In genomic region chr15:45449387-45449786, GRCh38 we compare ENCODE assay signal across 25 cellular contexts.
DNase-seq lines count a peak whose midpoint lies in the region; ATAC-seq and TF ChIP-seq lines count a peak whose summit lies in the region.
"Had no signal": no experiment of that assay in that cellular context is flagged by ENCODE, and none has a peak within 500 bp of the region (broad histone marks: within the 10 kb centered on the region; RNA-seq: fewer than 3 reads in every experiment).

No MANE protein-coding gene starts in this region.

- peaks cover 6% of the 10 kb centered on the region for H3K9me3 ChIP-seq in Caco-2
- H3K9me3 ChIP-seq in right lobe of liver, result no peaks in the 10 kb centered on the region
- H3K9me3 ChIP-seq in spleen, result no peaks in the 10 kb centered on the region
- H3K9me3 ChIP-seq: esophagus muscularis mucosa, HAP-1, heart left ventricle, SJSA1, uterus had no signal

- H3K36me3 Mint-ChIP-seq in Caco-2 (ENCODE audit: insufficient read depth, unreplicated experiment), result peaks cover 5% of the 10 kb centered on the region

- H3K9me3 Mint-ChIP-seq in Caco-2 (ENCODE audit: unreplicated experiment), result no peaks in the 10 kb centered on the region
- H3K9me3 Mint-ChIP-seq: nephron had no signal

- CTCF ChIA-PET in Caco-2 (lab: Charles Lee), result interaction anchor here (1.8 kb wide), 1 partner anchor 10 kb away, joined by 5 read pairs; no protein-coding TSS in a partner anchor

- H3K36me3 ChIP-seq in Caco-2 (ENCODE audit: control insufficient read depth, insufficient read depth, low read length), result no peaks in the 10 kb centered on the region
- no peaks in the 10 kb centered on the region for H3K36me3 ChIP-seq in right lobe of liver
- H3K36me3 ChIP-seq in spleen, result no peaks in the 10 kb centered on the region
- H3K36me3 ChIP-seq: esophagus muscularis mucosa, HAP-1, heart left ventricle, SJSA1, uterus had no signal

- H3K27me3 ChIP-seq in Caco-2 (replicated peaks; ENCODE audit: control insufficient read depth, insufficient read depth, low read length), result no peaks in the 10 kb centered on the region
- H3K27me3 ChIP-seq in right lobe of liver, result no peaks in the 10 kb centered on the region
- H3K27me3 ChIP-seq in spleen (replicated peaks in 1 of 7), result no peaks in the 10 kb centered on the region
- H3K27me3 ChIP-seq: esophagus muscularis mucosa, SJSA1, uterus had no signal

- TF ChIP-seq POLR2A in right lobe of liver (IDR thresholded peaks at IDR 0.05) (no peak), spleen (IDR thresholded peaks at IDR 0.05) (no peak)

- peak overlapping the region; percentile 66 for H3K4me3 Mint-ChIP-seq in Caco-2 (ENCODE audit: unreplicated experiment)
- H3K4me3 Mint-ChIP-seq: activated CD4-positive, alpha-beta T cell treated with anti-CD3 and anti-CD28 coated beads, Interleukin-2, amount 10 ng/mL, durations not matched to agents 7 days and 5 days; activated T-cell treated with anti-CD3 and anti-CD28 coated beads, Interleukin-2, amount 50 U/mL, for 24 hours; endodermal cell; nephron; WTC11 had no signal

- POLR2A ChIA-PET in Caco-2 (lab: Charles Lee), result no interaction called here

- no peak for TF ChIP-seq CTCF in Caco-2 (IDR thresholded peaks at IDR 0.05; ENCODE audit: insufficient read depth in 1 of 2, low read depth in 1 of 2, low read length in 1 of 2, severe bottlenecking in 1 of 2, unreplicated experiment in 1 of 2)
- TF ChIP-seq CTCF in VCaP (conservative IDR thresholded peaks at IDR 0.05), result no peak
- TF ChIP-seq CTCF in right lobe of liver (IDR thresholded peaks at IDR 0.05), result no peak
- no peak for TF ChIP-seq CTCF in spleen (IDR thresholded peaks at IDR 0.05 in 8 of 11, conservative IDR thresholded peaks at IDR 0.05 in 3 of 11)

- ATAC-seq in right lobe of liver, result peak in 3 of 4 donors; percentile 10 to 43 (median 16)
- ATAC-seq in GM19328 (IDR thresholded peaks at IDR 0.05; ENCODE audit: unreplicated experiment), result no peak
- no peak for ATAC-seq in GM21737 (IDR thresholded peaks at IDR 0.05; ENCODE audit: unreplicated experiment)
- ATAC-seq: heart left ventricle had no signal

- H3K4me3 ChIP-seq in Caco-2 (ENCODE audit: low read depth, low read length) (no peak overlapping the region; the same call in 1 of the 2 replicates), right lobe of liver (no peak overlapping the region), spleen (no peak overlapping the region)
- H3K4me3 ChIP-seq: esophagus muscularis mucosa, HAP-1, heart left ventricle, SJSA1, uterus had no signal

- H3K27ac Mint-ChIP-seq in Caco-2 (ENCODE audit: unreplicated experiment), result peak overlapping the region; percentile 90
- H3K27ac Mint-ChIP-seq: activated CD4-positive, alpha-beta T cell treated with anti-CD3 and anti-CD28 coated beads, Interleukin-2, amount 10 ng/mL, durations not matched to agents 7 days and 5 days; activated T-cell treated with anti-CD3 and anti-CD28 coated beads, Interleukin-2, amount 50 U/mL, for 24 hours; endodermal cell; nephron; WTC11 had no signal

- 29% methylated on average over 4 of the region's 4 CpGs for WGBS in right lobe of liver (ENCODE audit: insufficient coverage, low coverage, low lambda C conversion rate, missing lambda C conversion rate)
- WGBS in spleen, 5 donors, result 80 to 88% (median 83%) methylated on average over 4 of the region's 4 CpGs

- H3K4me1 ChIP-seq in Caco-2, result peaks cover 32% of the 10 kb centered on the region
- peaks cover 0 to 23% (median 0%) of the 10 kb centered on the region in 4 donors for H3K4me1 ChIP-seq in right lobe of liver
- H3K4me1 ChIP-seq in spleen, result peaks cover 0 to 21% (median 6%) of the 10 kb centered on the region in 6 donors
- H3K4me1 ChIP-seq: foreskin keratinocyte, HAP-1, uterus had no signal

- DNase-seq in Caco-2, result no peak
- no peak for DNase-seq in right lobe of liver
- peak; percentile 14 for DNase-seq in spleen
- no peak for DNase-seq in NCI-H2171 treated with DMSO at 0.1 percent for 48 hours (lab: John Stamatoyannopoulos, UW)
- DNase-seq in COLO829 (ENCODE audit: low spot score), result no peak
- DNase-seq: activated CD4-positive, alpha-beta T cell treated with anti-CD3 and anti-CD28 coated beads, Interleukin-2, amount 10 ng/mL, durations not matched to agents 7 days and 5 days; activated gamma-delta T cell; activated T-cell treated with anti-CD3 and anti-CD28 coated beads, Interleukin-2, amount 50 U/mL, for 24 hours; endodermal cell; heart left ventricle; NCI-H1417 treated with DMSO at 0.1 percent for 48 hours; NCI-H2081 treated with DMSO at 0.1 percent for 48 hours; NCI-H226; NCI-H69; stimulated activated naive CD4-positive, alpha-beta T cell; uterus had no signal

- peak overlapping the region; percentile 77 for H3K27ac ChIP-seq in VCaP
- H3K27ac ChIP-seq in right lobe of liver, result no peak overlapping the region
- H3K27ac ChIP-seq in spleen, result no peak overlapping the region
- H3K27ac ChIP-seq: esophagus muscularis mucosa, heart left ventricle, uterus had no signal

- intact Hi-C loops in Caco-2 (cut with micrococcal nuclease; ENCODE audit: unreplicated experiment) (loop anchor here (2.0 kb wide), 1 partner anchor 283 kb away; no protein-coding TSS in a partner anchor), right lobe of liver (cut with DNase I) (no loop called here), spleen (cut with DNase I; ENCODE audit: low total_unique reads) (no loop called here)

- peaks cover 31% of the 10 kb centered on the region for H3K4me1 Mint-ChIP-seq in Caco-2 (ENCODE audit: low read depth, unreplicated experiment)
- H3K4me1 Mint-ChIP-seq: nephron had no signal

- no peaks in the 10 kb centered on the region for H3K27me3 Mint-ChIP-seq in Caco-2 (ENCODE audit: insufficient read depth, unreplicated experiment)
- H3K27me3 Mint-ChIP-seq: activated T-cell treated with anti-CD3 and anti-CD28 coated beads, Interleukin-2, amount 50 U/mL, for 24 hours had no signal

- BruUV-seq in Caco-2 (replicated peaks; lab: Mats Ljungman, UMichigan), result no TSS peak

Comparison
In these comparisons a context has a peak if more than half of its experiments do, and no peak if none do; other contexts are left out.
1. ATAC-seq: peak in right lobe of liver (3 of 4); none in GM19328 (single experiment) and GM21737 (single experiment).